8 cellular contexts compared by ENCODE assay signal in genomic region chr19:18478545-18479311, GRCh38. TPM values are rescaled to one million over a fixed set of nuclear protein-coding genes. Genes with fewer than 3 reads are reported as not detected.
A peak's percentile ranks its signal among the peaks of the same experiment; 100 is the strongest.
DNase-seq lines count a peak whose midpoint lies in the region; ATAC-seq and TF ChIP-seq lines count a peak whose summit lies in the region.

No MANE protein-coding gene starts in this region.

- TF ChIP-seq POLR2A in suprapubic skin (IDR thresholded peaks at IDR 0.05): no peak

- DNase-seq in C1 segment of cervical spinal cord (lab: John Stamatoyannopoulos, UW) (peak in 11 of 14 donors; percentile 19 to 67 (median 47)), M059J (ENCODE audit: low read depth) (peak; percentile 94), endothelial cell (ENCODE audit: low spot score) (peak; percentile 31), myocyte (ENCODE audit: low read depth) (peak; percentile 68), suprapubic skin (ENCODE audit: low spot score in 2 of 2) (peak; percentile 93 to 94), middle frontal gyrus (ENCODE audit: extremely low spot score, low spot score) (no peak)
- peak; percentile 33 for DNase-seq in activated CD4-positive, alpha-beta T cell treated with anti-CD3 and anti-CD28 coated beads, Interleukin-2, amount 50 U/mL, for 1 hour

- H3K27me3 Mint-ChIP-seq in endothelial cell (ENCODE audit: unreplicated experiment): peaks cover 17% of the 10 kb centered on the region

- H3K4me1 ChIP-seq in suprapubic skin: peaks cover 59% of the 10 kb centered on the region

- no peaks in the 10 kb centered on the region for H3K36me3 ChIP-seq in suprapubic skin

- peak; percentile 62 for ATAC-seq in GM19467 (IDR thresholded peaks at IDR 0.05; ENCODE audit: unreplicated experiment)

- H3K4me3 ChIP-seq in suprapubic skin: no peak overlapping the region

- peaks cover 18% of the 10 kb centered on the region for H3K36me3 Mint-ChIP-seq in endothelial cell (ENCODE audit: low read depth, unreplicated experiment)

- WGBS in suprapubic skin: 34% methylated on average over 9 of the region's 17 CpGs

- no peak overlapping the region for H3K4me3 Mint-ChIP-seq in endothelial cell (ENCODE audit: unreplicated experiment)

- H3K27ac Mint-ChIP-seq in endothelial cell (ENCODE audit: unreplicated experiment): peak overlapping the region; percentile 36

- no peaks in the 10 kb centered on the region for H3K9me3 ChIP-seq in suprapubic skin

- H3K9me3 Mint-ChIP-seq in endothelial cell (ENCODE audit: unreplicated experiment): no peaks in the 10 kb centered on the region

- no peak for TF ChIP-seq CTCF in endothelial cell (IDR thresholded peaks at IDR 0.05; ENCODE audit: unreplicated experiment)
- no peak for TF ChIP-seq CTCF in suprapubic skin (IDR thresholded peaks at IDR 0.05)

- peak overlapping the region; percentile 82 for H3K27ac ChIP-seq in suprapubic skin

- peaks cover 35% of the 10 kb centered on the region for H3K4me1 Mint-ChIP-seq in endothelial cell (ENCODE audit: unreplicated experiment)

- H3K27me3 ChIP-seq in suprapubic skin: no peaks in the 10 kb centered on the region

- no peak for TF ChIP-seq EP300 in suprapubic skin (IDR thresholded peaks at IDR 0.05)

RNA-seq across cellular contexts. Expression of gene ISYNA1, which starts 40.8 kb away (rescaled TPM):
- total RNA-seq in M059J (2014; rRNA removed; shearing (Covaris generic)): 6.2 and 8.9 TPM in 2 replicates
- total RNA-seq in endothelial cell (ENCODE audit: unreplicated experiment): 68.5 TPM
- total RNA-seq in myocyte: 5.0 and 11.7 TPM in 2 replicates
- polyA plus RNA-seq in myocyte (2012): 3.4 TPM
- 10 to 100 TPM in 3 of 4 donors, 1 to 10 TPM in 1; 7.9 to 27.6 (median 21.0) TPM for total RNA-seq in suprapubic skin

RNA-seq across cellular contexts. Expression of gene ELL, which starts 43.1 kb away (rescaled TPM):
- total RNA-seq in M059J (2014; rRNA removed; shearing (Covaris generic)): 7.5 and 15.4 TPM in 2 replicates
- total RNA-seq in endothelial cell (ENCODE audit: unreplicated experiment) (11.0 TPM), myocyte (8.1 and 10.0 TPM in 2 replicates), suprapubic skin (10 to 100 TPM; 27.0 to 59.5 (median 36.9) TPM)
- polyA plus RNA-seq in myocyte (2012): 8.6 TPM

RNA-seq across cellular contexts. Expression of gene SSBP4, which starts 59.5 kb away (rescaled TPM):
- 55.3 and 61.9 TPM in 2 replicates for total RNA-seq in M059J (2014; rRNA removed; shearing (Covaris generic))
- total RNA-seq in endothelial cell (ENCODE audit: unreplicated experiment) (60.7 TPM), myocyte (124 and 134 TPM in 2 replicates), suprapubic skin (10 to 100 TPM; 18.1 to 30.5 (median 27.4) TPM)
- 31.0 TPM for polyA plus RNA-seq in myocyte (2012)
